ENCODE assay signal across 1 cellular context in the genomic region with DNA sequence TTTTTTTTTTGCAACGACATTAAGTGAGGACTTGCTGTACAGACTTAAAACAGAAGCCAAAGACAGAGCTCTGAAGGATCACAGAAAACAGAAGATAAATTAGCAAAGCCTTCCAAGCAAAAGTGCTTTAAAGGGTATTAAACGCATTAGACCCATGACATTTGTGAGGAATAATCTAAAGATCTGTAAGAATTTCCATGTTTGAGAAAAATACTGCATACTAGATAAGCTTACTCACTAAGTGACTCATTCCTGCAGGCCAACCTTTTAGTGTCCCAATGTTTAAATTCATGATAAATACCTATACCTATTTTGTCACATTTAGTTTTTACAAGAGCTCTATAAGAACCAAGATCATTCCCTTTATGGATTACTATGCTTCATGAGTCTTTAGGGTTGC.
TF ChIP-seq lines count a peak whose summit lies in the region.

No MANE protein-coding gene starts in this region.

TF ChIP-seq in HCT116, 20 proteins besides CTCF, POLR2A, EP300 and RAD21 (continued from another document):
- TF ChIP-seq, protein P1, sequence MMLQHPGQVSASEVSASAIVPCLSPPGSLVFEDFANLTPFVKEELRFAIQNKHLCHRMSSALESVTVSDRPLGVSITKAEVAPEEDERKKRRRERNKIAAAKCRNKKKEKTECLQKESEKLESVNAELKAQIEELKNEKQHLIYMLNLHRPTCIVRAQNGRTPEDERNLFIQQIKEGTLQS (IDR thresholded peaks at IDR 0.05) = no peak
